10 cellular contexts compared by ENCODE assay signal in genomic region chr14:72284176-72284575, GRCh38.
"Had no signal": no experiment of that assay in that cellular context is flagged by ENCODE, and none has a peak within 500 bp of the region (broad histone marks: within the 10 kb centered on the region; RNA-seq: fewer than 3 reads in every experiment).

No MANE protein-coding gene starts in this region.

- H3K4me2 ChIP-seq: GM23338, KMS-11 had no signal

- ATAC-seq: GM23338, HepG2 had no signal

- DNase-seq: H9, HCEC 1CT, Karpas-422, KBM-7 had no signal

- FAIRE-seq: H1, H54, HepG2 had no signal

- H3K27ac ChIP-seq: HL-60, KMS-11 had no signal

- H3K4me3 ChIP-seq: GM23338 had no signal
